In the genomic region with DNA sequence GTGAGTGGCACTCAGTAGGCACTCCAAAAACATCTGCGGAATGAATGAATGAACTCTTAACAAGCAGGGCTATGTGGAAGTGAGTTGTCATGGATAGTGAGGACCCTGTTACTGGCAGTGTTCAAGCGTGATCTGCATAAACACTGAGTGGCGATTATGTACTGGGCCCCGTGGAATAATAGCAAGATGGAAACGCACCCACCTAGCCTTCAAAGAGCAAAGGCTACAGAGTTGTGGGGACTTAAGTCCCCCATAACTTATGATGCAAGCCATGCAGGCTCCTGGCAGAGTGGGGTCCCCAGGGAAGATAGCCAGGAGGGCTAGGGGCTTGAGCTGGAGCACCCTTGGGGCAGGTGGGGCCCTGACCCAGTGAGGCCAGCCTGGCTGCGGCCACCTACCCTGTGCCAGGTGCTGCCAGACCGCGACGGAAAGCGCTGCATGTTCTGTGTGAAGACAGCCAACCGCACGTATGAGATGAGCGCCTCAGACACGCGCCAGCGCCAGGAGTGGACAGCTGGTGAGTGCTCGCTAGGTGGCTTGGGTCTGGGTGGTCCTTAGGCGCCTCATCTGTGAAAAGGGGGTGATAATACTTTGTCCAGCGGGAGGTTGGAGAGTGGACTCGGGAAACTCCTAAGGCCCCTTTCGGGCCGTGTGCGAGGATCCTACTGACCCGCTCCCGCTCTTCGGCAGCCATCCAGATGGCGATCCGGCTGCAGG, we compare ENCODE assay signal across 9 cellular contexts. TPM values are rescaled to one million over a fixed set of nuclear protein-coding genes. Genes with fewer than 3 reads are reported as not detected.
DNase-seq lines count a peak whose midpoint lies in the region; ATAC-seq, FAIRE-seq and TF ChIP-seq lines count a peak whose summit lies in the region.
"Had no signal": no experiment of that assay in that cellular context is flagged by ENCODE, and none has a peak within 500 bp of the region (broad histone marks: within the 10 kb centered on the region; RNA-seq: fewer than 3 reads in every experiment).

No MANE protein-coding gene starts in this region.

- H3K27me3 Mint-ChIP-seq in immature natural killer cell (ENCODE audit: low read depth in 3 of 3): peaks cover 1 to 4% (median 3%) of the 10 kb centered on the region in 3 donors

- no peak overlapping the region for H3K4me2 ChIP-seq in GM12878 (ENCODE audit: control insufficient read depth, insufficient read depth)

- H3K4me1 ChIP-seq in GM12878 (ENCODE audit: control insufficient read depth, insufficient read depth, low read length) (no peaks in the 10 kb centered on the region), stomach (peaks cover 0 to 29% (median 19%) of the 10 kb centered on the region in 4 donors)

- H3K9me3 Mint-ChIP-seq in immature natural killer cell: no peaks in the 10 kb centered on the region

- SMC1A ChIA-PET in GM12878 (lab: Charles Lee; ENCODE audit: uncharacterized antibody, unreplicated experiment): interaction anchor here (1.2 to 4.6 kb wide), 3 partner anchors 9 to 129 kb away, joined by 3 to 21 read pairs (median 3); no protein-coding TSS in a partner anchor

- H3K4me1 Mint-ChIP-seq in immature natural killer cell: peaks cover 24 to 48% of the 10 kb centered on the region in 2 donors

- H4K20me1 ChIP-seq in GM12878 (ENCODE audit: control insufficient read depth, insufficient read depth): no peaks in the 10 kb centered on the region

- WGBS in GM12878 (ENCODE audit: insufficient coverage, insufficient replicate concordance, low lambda C conversion rate, missing lambda C conversion rate): 98% methylated on average over 28 of the region's 28 CpGs
- 34 to 53% (median 38%) methylated on average over 27 to 28 of the region's 28 CpGs for WGBS in stomach, 5 donors

- H3K9ac ChIP-seq in GM12878 (ENCODE audit: control insufficient read depth, insufficient read depth, low read length): no peak overlapping the region

- no peaks in the 10 kb centered on the region for H3K79me2 ChIP-seq in GM12878 (ENCODE audit: control insufficient read depth, insufficient read depth, low read length)

- ATAC-seq in GM12878 (no peak), HG02610 (IDR thresholded peaks at IDR 0.05; ENCODE audit: unreplicated experiment) (no peak), GM18520 (IDR thresholded peaks at IDR 0.05; ENCODE audit: unreplicated experiment) (no peak), HG02981 (IDR thresholded peaks at IDR 0.05; ENCODE audit: unreplicated experiment) (no peak)

- no peak for TF ChIP-seq RAD21 in GM12878 (IDR thresholded peaks at IDR 0.05; ENCODE audit: insufficient read depth, low read depth, low read length)

- no TSS peak for BruUV-seq in GM12878 (replicated peaks; lab: Mats Ljungman, UMichigan)

- TF ChIP-seq CTCF in GM12878 (IDR thresholded peaks at IDR 0.05 in 2 of 3, conservative IDR thresholded peaks at IDR 0.05 in 1 of 3; ENCODE audit: control insufficient read depth in 2 of 3, extremely low read depth in 1 of 3, insufficient read depth in 1 of 3, low read depth in 3 of 3, low read length in 3 of 3) (no peak), stomach (IDR thresholded peaks at IDR 0.05) (no peak)

- H3K36me3 ChIP-seq in GM12878 (ENCODE audit: control insufficient read depth in 2 of 2, insufficient read depth in 2 of 2, low read length in 1 of 2) (peaks cover 16 to 22% of the 10 kb centered on the region in 2 experiments), stomach (peaks cover 5 to 44% (median 27%) of the 10 kb centered on the region in 4 donors)

- CTCF ChIA-PET in GM12878 (lab: Yijun Ruan, JAX): interaction anchor here (1.5 kb wide), 1 partner anchor 8 kb away, joined by 3 read pairs; no protein-coding TSS in a partner anchor

- no peak for FAIRE-seq in GM12878 (lab: Jason Lieb, UNC)
- FAIRE-seq: A204.1 had no signal

- in situ Hi-C loops in GM12878 (cut with MboI): no loop called here

- H3K27ac Mint-ChIP-seq in immature natural killer cell: peak overlapping the region in 4 of 6 donors; percentile 40 to 74 (median 50)

- RAD21 ChIA-PET in GM12878 (lab: Charles Lee; ENCODE audit: unreplicated experiment): no interaction called here

- TF ChIP-seq POLR2A in GM12878 (IDR thresholded peaks at IDR 0.05; ENCODE audit: low read depth, low read length) (peak; percentile 31; the same call in 1 of the 2 replicates), stomach (IDR thresholded peaks at IDR 0.05) (no peak)

- H3K4me3 Mint-ChIP-seq in immature natural killer cell: no peak overlapping the region

- TF ChIP-seq EP300 in GM12878 (IDR thresholded peaks at IDR 0.05; ENCODE audit: borderline replicate concordance in 1 of 2, control insufficient read depth in 1 of 2, low read depth in 2 of 2, low read length in 2 of 2): no peak
- no peak for TF ChIP-seq EP300 in stomach (IDR thresholded peaks at IDR 0.05)

- H3K27ac ChIP-seq in GM12878 (ENCODE audit: control insufficient read depth, insufficient read depth) (no peak overlapping the region), stomach (peak overlapping the region in 4 of 5 donors; percentile 26 to 78 (median 65))

- DNase-seq in DMS79 treated with DMSO at 0.1 percent for 48 hours (lab: John Stamatoyannopoulos, UW): peak; percentile 75
- no peak for DNase-seq in DMS79 (lab: John Stamatoyannopoulos, UW)
- DNase-seq in GM12878 (ENCODE audit: low read depth, low spot score): no peak
- no peak for DNase-seq in immature natural killer cell
- DNase-seq in stomach: no peak

- H3K27me3 ChIP-seq in GM12878 (replicated peaks in 1 of 2; ENCODE audit: control insufficient read depth in 2 of 2, insufficient read depth in 2 of 2, low read length in 1 of 2) (no peaks in the 10 kb centered on the region), stomach (no peaks in the 10 kb centered on the region)

- intact Hi-C loops in GM12878 (cut with micrococcal nuclease; ENCODE audit: unreplicated experiment) (no loop called here), stomach (cut with DNase I; ENCODE audit: low total_unique reads) (no loop called here)

- H3K9me3 ChIP-seq in GM12878 (replicated peaks; ENCODE audit: control insufficient read depth, insufficient read depth, low read length) (no peaks in the 10 kb centered on the region), stomach (no peaks in the 10 kb centered on the region)

- no peak overlapping the region for H2AFZ ChIP-seq in GM12878 (ENCODE audit: control insufficient read depth, low read depth, low read length)

- peaks cover 31 to 62% (median 36%) of the 10 kb centered on the region in 3 donors for H3K36me3 Mint-ChIP-seq in immature natural killer cell

- POLR2A ChIA-PET in GM12878 (lab: Charles Lee): no interaction called here

- H3K4me3 ChIP-seq in GM12878 (no peak overlapping the region), stomach (peak overlapping the region; percentile 53 to 61 (median 56))

RNA-seq across cellular contexts. Expression of gene DEF6, which starts 20.0 kb away (rescaled TPM):
- total RNA-seq in GM12878 (2013; cell fraction: nucleolus; rRNA removed): 29.5 and 31.1 TPM in 2 replicates
- total RNA-seq in GM12878 (2014; rRNA removed) (51.1 and 55.3 TPM in 2 replicates), GM12878 (2014; rRNA removed; fragmentation: Illumina TruSeq; extraction: Trizol) (26.9 and 29.3 TPM in 2 replicates), GM12878 (2021) (58.1 and 66.3 TPM in 2 replicates), stomach (10 to 100 TPM in 4 of 5 donors, 1 to 10 TPM in 1; 4.9 to 35.3 (median 14.9) TPM)
- 14.7 TPM for polyA plus RNA-seq in GM12878 (2011; ENCODE audit: low read depth)
- polyA plus RNA-seq in GM12878 (2011; rRNA removed) (26.1 and 42.3 TPM in 2 replicates), GM12878 (2014; fragmentation: Illumina TruSeq; extraction: Trizol) (9.3 and 21.6 TPM in 2 replicates), GM12878 (2014; fragmentation: Nextera tagmentation; extraction: Ambion mirVana) (1 to 10 TPM; 3.3 to 5.1 TPM), GM12878 (2014; rRNA removed) (59.8 and 72.1 TPM in 2 replicates), GM12878 (2016; fragmentation: Nextera tagmentation; extraction: Ambion mirVana) (10 to 100 TPM; 59.9 to 69.5 TPM), immature natural killer cell (100 to 1,000 TPM in 1 of 3 donors, 10 to 100 TPM in 2; 90.7 to 226 (median 95.1) TPM), stomach (10 to 100 TPM; 15.2 to 32.8 (median 17.7) TPM)
- 52.1 and 69.4 TPM in 2 replicates for polyA plus RNA-seq in GM12878 (2011; cell fraction: cytosol; rRNA removed)
- 108 and 140 TPM in 2 replicates for polyA plus RNA-seq in GM12878 (2011; cell fraction: nucleus; rRNA removed)
- 35.5 and 37.3 TPM in 2 replicates for polyA plus RNA-seq in GM12878 (2012)
- polyA minus RNA-seq in GM12878 (2011; rRNA and poly(A)+ RNA removed): 34.4 and 55.3 TPM in 2 replicates
- polyA minus RNA-seq in GM12878 (2011; cell fraction: cytosol; rRNA and poly(A)+ RNA removed): 20.3 and 20.8 TPM in 2 replicates
- polyA minus RNA-seq in GM12878 (2011; cell fraction: nucleus; rRNA and poly(A)+ RNA removed): 24.4 and 32.3 TPM in 2 replicates

RNA-seq across cellular contexts. Expression of gene PPARD, which starts 24.7 kb away (rescaled TPM):
- total RNA-seq in GM12878 (2013; cell fraction: nucleolus; rRNA removed): 6.0 and 6.6 TPM in 2 replicates
- total RNA-seq in GM12878 (2014; rRNA removed) (4.5 and 4.9 TPM in 2 replicates), GM12878 (2014; rRNA removed; fragmentation: Illumina TruSeq; extraction: Trizol) (2.8 and 3.2 TPM in 2 replicates), GM12878 (2021) (12.2 and 12.3 TPM in 2 replicates), stomach (10 to 100 TPM in 3 of 5 donors, 1 to 10 TPM in 2; 2.6 to 34.6 (median 10.5) TPM)
- 3.6 TPM for polyA plus RNA-seq in GM12878 (2011; ENCODE audit: low read depth)
- polyA plus RNA-seq in GM12878 (2011; rRNA removed) (3.3 and 5.7 TPM in 2 replicates), GM12878 (2014; fragmentation: Illumina TruSeq; extraction: Trizol) (3.1 and 7.9 TPM in 2 replicates), GM12878 (2014; fragmentation: Nextera tagmentation; extraction: Ambion mirVana) (under 1 TPM; 0.05 to 0.38 TPM), GM12878 (2014; rRNA removed) (12.6 and 14.5 TPM in 2 replicates), GM12878 (2016; fragmentation: Nextera tagmentation; extraction: Ambion mirVana) (1 to 10 TPM; 7.7 to 8.6 TPM), immature natural killer cell (1 to 10 TPM in 2 of 3 donors, under 1 TPM in 1; 0.98 to 6.0 (median 2.0) TPM), stomach (10 to 100 TPM; 13.8 to 33.1 (median 22.0) TPM)
- polyA plus RNA-seq in GM12878 (2011; cell fraction: cytosol; rRNA removed): 7.8 and 10.6 TPM in 2 replicates
- 15.9 and 17.3 TPM in 2 replicates for polyA plus RNA-seq in GM12878 (2011; cell fraction: nucleus; rRNA removed)
- 6.9 and 8.9 TPM in 2 replicates for polyA plus RNA-seq in GM12878 (2012)
- 4.5 and 7.5 TPM in 2 replicates for polyA minus RNA-seq in GM12878 (2011; rRNA and poly(A)+ RNA removed)
- polyA minus RNA-seq in GM12878 (2011; cell fraction: cytosol; rRNA and poly(A)+ RNA removed): 3.2 and 3.7 TPM in 2 replicates
- polyA minus RNA-seq in GM12878 (2011; cell fraction: nucleus; rRNA and poly(A)+ RNA removed): 2.3 and 3.5 TPM in 2 replicates

RNA-seq across cellular contexts. Expression of gene ZNF76, which starts 58.1 kb away (rescaled TPM):
- total RNA-seq in GM12878 (2013; cell fraction: nucleolus; rRNA removed): 66.2 and 84.5 TPM in 2 replicates
- total RNA-seq in GM12878 (2014; rRNA removed) (23.1 and 29.5 TPM in 2 replicates), GM12878 (2014; rRNA removed; fragmentation: Illumina TruSeq; extraction: Trizol) (12.4 and 13.5 TPM in 2 replicates), GM12878 (2021) (29.3 and 35.8 TPM in 2 replicates), stomach (10 to 100 TPM; 15.1 to 92.0 (median 38.2) TPM)
- 12.0 TPM for polyA plus RNA-seq in GM12878 (2011; ENCODE audit: low read depth)
- polyA plus RNA-seq in GM12878 (2011; rRNA removed) (16.1 and 25.9 TPM in 2 replicates), GM12878 (2014; fragmentation: Illumina TruSeq; extraction: Trizol) (19.9 and 23.5 TPM in 2 replicates), GM12878 (2014; fragmentation: Nextera tagmentation; extraction: Ambion mirVana) (1 to 10 TPM; 2.8 to 3.1 TPM), GM12878 (2014; rRNA removed) (40.5 and 41.0 TPM in 2 replicates), GM12878 (2016; fragmentation: Nextera tagmentation; extraction: Ambion mirVana) (10 to 100 TPM; 23.7 to 25.8 TPM), immature natural killer cell (10 to 100 TPM; 20.7 to 30.5 (median 27.9) TPM), stomach (10 to 100 TPM; 19.4 to 23.8 (median 23.2) TPM)
- polyA plus RNA-seq in GM12878 (2011; cell fraction: cytosol; rRNA removed): 21.1 and 27.7 TPM in 2 replicates
- polyA plus RNA-seq in GM12878 (2011; cell fraction: nucleus; rRNA removed): 166 and 175 TPM in 2 replicates
- 25.4 and 32.4 TPM in 2 replicates for polyA plus RNA-seq in GM12878 (2012)
- 37.5 and 38.8 TPM in 2 replicates for polyA minus RNA-seq in GM12878 (2011; rRNA and poly(A)+ RNA removed)
- 6.4 and 6.7 TPM in 2 replicates for polyA minus RNA-seq in GM12878 (2011; cell fraction: cytosol; rRNA and poly(A)+ RNA removed)
- polyA minus RNA-seq in GM12878 (2011; cell fraction: nucleus; rRNA and poly(A)+ RNA removed): 23.8 and 29.1 TPM in 2 replicates
